1 cellular context compared by ENCODE assay signal in the genomic region with DNA sequence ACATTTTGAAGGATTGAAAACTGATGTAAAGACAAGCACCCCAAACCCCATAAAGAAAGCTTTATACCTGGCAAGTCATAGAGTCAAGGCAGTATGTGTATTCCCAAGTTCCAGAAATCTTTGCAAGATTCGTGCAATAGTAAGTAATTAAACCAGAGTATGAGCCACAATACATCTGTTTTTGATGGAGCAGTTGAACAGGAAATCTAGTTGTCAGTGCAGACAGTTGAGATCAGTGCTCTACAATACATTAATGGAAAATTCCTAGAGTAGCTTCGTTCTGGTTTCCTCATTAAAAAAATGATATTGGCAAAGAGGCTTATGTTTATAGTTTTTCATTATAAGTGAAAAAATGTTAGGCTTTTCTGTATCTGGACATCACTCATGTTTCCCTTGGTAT.
TF ChIP-seq lines count a peak whose summit lies in the region.

No MANE protein-coding gene starts in this region.

TF ChIP-seq in IMR-90, 13 proteins besides CTCF, POLR2A, EP300 and RAD21 (continued from another document):
- TF ChIP-seq, protein P1, sequence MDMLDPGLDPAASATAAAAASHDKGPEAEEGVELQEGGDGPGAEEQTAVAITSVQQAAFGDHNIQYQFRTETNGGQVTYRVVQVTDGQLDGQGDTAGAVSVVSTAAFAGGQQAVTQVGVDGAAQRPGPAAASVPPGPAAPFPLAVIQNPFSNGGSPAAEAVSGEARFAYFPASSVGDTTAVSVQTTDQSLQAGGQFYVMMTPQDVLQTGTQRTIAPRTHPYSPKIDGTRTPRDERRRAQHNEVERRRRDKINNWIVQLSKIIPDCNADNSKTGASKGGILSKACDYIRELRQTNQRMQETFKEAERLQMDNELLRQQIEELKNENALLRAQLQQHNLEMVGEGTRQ (IDR thresholded peaks at IDR 0.05; ENCODE audit: low read depth, low read length) = no peak
